ENCODE assay signal across 12 cellular contexts in the genomic region with DNA sequence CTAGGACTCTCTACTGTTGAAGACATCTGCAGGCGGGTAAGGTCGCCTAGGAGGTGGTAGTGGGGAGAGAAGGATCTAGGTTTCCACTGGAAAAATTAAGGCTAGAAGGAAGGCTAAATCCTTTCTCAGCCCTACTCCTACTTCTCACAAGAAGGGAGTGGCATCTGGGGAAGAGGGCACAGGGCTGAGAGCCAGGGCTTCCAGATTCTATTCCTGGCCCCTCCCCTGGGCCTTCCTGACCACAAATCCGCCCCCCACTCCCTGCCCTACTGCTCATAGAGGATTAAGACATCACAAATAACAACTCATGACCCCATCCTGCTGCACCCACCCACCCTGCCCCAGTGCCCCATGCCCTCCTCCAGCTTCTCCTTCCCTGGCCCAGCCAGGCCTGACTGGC. TPM values are rescaled to one million over a fixed set of nuclear protein-coding genes. Genes with fewer than 3 reads are reported as not detected.
A peak's percentile ranks its signal among the peaks of the same experiment; 100 is the strongest.
DNase-seq lines count a peak whose midpoint lies in the region; ATAC-seq and TF ChIP-seq lines count a peak whose summit lies in the region.
"Had no signal": no experiment of that assay in that cellular context is flagged by ENCODE, and none has a peak within 500 bp of the region (broad histone marks: within the 10 kb centered on the region; RNA-seq: fewer than 3 reads in every experiment).

No MANE protein-coding gene starts in this region.

- no peaks in the 10 kb centered on the region for H3K36me3 Mint-ChIP-seq in activated T-cell treated with anti-CD3 and anti-CD28 coated beads, Interleukin-2, amount 50 U/mL, for 4 hours (ENCODE audit: insufficient read depth)

- DNase-seq in EH (ENCODE audit: low read depth) (peak; percentile 59), fibroblast of villous mesenchyme (ENCODE audit: low read depth) (peak; percentile 74), sciatic nerve (ENCODE audit: low spot score) (peak; percentile 74), NCI-H446 (lab: John Stamatoyannopoulos, UW) (no peak), NCI-H128 (lab: John Stamatoyannopoulos, UW; ENCODE audit: unreplicated experiment) (no peak)
- DNase-seq in activated T-cell treated with anti-CD3 and anti-CD28 coated beads, Interleukin-2, amount 50 U/mL, for 4 hours = no peak
- DNase-seq: activated CD4-positive, CD25-positive, alpha-beta regulatory T cell; anterior cingulate cortex; NCI-H2171 treated with DMSO at 0.1 percent for 48 hours had no signal

- no peaks in the 10 kb centered on the region for H3K9me3 Mint-ChIP-seq in activated T-cell treated with anti-CD3 and anti-CD28 coated beads, Interleukin-2, amount 50 U/mL, for 4 hours

- H3K4me3 Mint-ChIP-seq in activated T-cell treated with anti-CD3 and anti-CD28 coated beads, Interleukin-2, amount 50 U/mL, for 4 hours = no peak overlapping the region

- intact Hi-C loops in sciatic nerve (cut with DNase I) = no loop called here

- peak overlapping the region; percentile 100 for H3K4me3 ChIP-seq in WI38 (ENCODE audit: low read depth, low read length)
- peak overlapping the region; percentile 98 for H3K4me3 ChIP-seq in fibroblast of villous mesenchyme (ENCODE audit: low read depth, low read length)

- TF ChIP-seq CTCF in WI38 (IDR thresholded peaks at IDR 0.05; ENCODE audit: low read depth, low read length) (no peak), fibroblast of villous mesenchyme (IDR thresholded peaks at IDR 0.05; ENCODE audit: insufficient read depth, low read depth, low read length) (no peak)

- peak; percentile 6 for ATAC-seq in sciatic nerve
- ATAC-seq in activated T-cell treated with anti-CD3 and anti-CD28 coated beads, Interleukin-2, amount 50 U/mL, for 4 hours = no peak
- ATAC-seq in GM21526 (IDR thresholded peaks at IDR 0.05; ENCODE audit: low FRiP score, unreplicated experiment) = no peak

- peaks cover 26% of the 10 kb centered on the region for H3K27me3 Mint-ChIP-seq in activated T-cell treated with anti-CD3 and anti-CD28 coated beads, Interleukin-2, amount 50 U/mL, for 4 hours (ENCODE audit: low read depth)

- peaks cover 6% of the 10 kb centered on the region for H3K4me1 Mint-ChIP-seq in activated T-cell treated with anti-CD3 and anti-CD28 coated beads, Interleukin-2, amount 50 U/mL, for 4 hours (ENCODE audit: low read depth)

RNA-seq across cellular contexts. Expression of gene PHLDA3, which starts 2.5 kb away (rescaled TPM):
- total RNA-seq in fibroblast of villous mesenchyme = 65.1 and 70.0 TPM in 2 replicates
- total RNA-seq in sciatic nerve = 159 TPM
- 1 to 10 TPM; 1.4 to 4.1 (median 3.4) TPM for total RNA-seq in activated T-cell treated with anti-CD3 and anti-CD28 coated beads, Interleukin-2, amount 50 U/mL, for 4 hours

RNA-seq across cellular contexts. Expression of gene CSRP1, which starts 40.4 kb away (rescaled TPM):
- total RNA-seq in fibroblast of villous mesenchyme (931 and 941 TPM in 2 replicates), sciatic nerve (768 TPM)
- 10 to 100 TPM; 51.5 to 54.3 (median 52.4) TPM for total RNA-seq in activated T-cell treated with anti-CD3 and anti-CD28 coated beads, Interleukin-2, amount 50 U/mL, for 4 hours

RNA-seq across cellular contexts. Expression of gene TNNI1, which starts 45.0 kb away (rescaled TPM):
- total RNA-seq in fibroblast of villous mesenchyme (under 0.01 TPM in 1 of 2 replicates, not detected in the other), sciatic nerve (0.22 TPM)
- not detected for total RNA-seq in activated T-cell treated with anti-CD3 and anti-CD28 coated beads, Interleukin-2, amount 50 U/mL, for 4 hours
- total RNA-seq: lower leg skin had no signal

Comparison
In these comparisons a context has a peak if more than half of its experiments do, and no peak if none do; other contexts are left out.
1. DNase-seq: peak in EH (single experiment), fibroblast of villous mesenchyme (single experiment) and sciatic nerve (single experiment); none in activated T-cell treated with anti-CD3 and anti-CD28 coated beads, Interleukin-2, amount 50 U/mL, for 4 hours (single experiment), NCI-H446 (0 of 2) and NCI-H128 (single experiment).
2. RNA of gene PHLDA3, which starts 2.5 kb away (total RNA-seq): 159 TPM in sciatic nerve (single experiment) and 65.1 to 70.0 TPM in fibroblast of villous mesenchyme; 1.4 to 4.1 TPM in activated T-cell treated with anti-CD3 and anti-CD28 coated beads, Interleukin-2, amount 50 U/mL, for 4 hours; every median in the first group is over 10 times any median in the second.
3. RNA of gene CSRP1, which starts 40.4 kb away (total RNA-seq): 931 to 941 TPM in fibroblast of villous mesenchyme and 768 TPM in sciatic nerve (single experiment); 51.5 to 54.3 TPM in activated T-cell treated with anti-CD3 and anti-CD28 coated beads, Interleukin-2, amount 50 U/mL, for 4 hours; every median in the first group is over 10 times any median in the second.